ENCODE assay signal across 9 cellular contexts in the genomic region with DNA sequence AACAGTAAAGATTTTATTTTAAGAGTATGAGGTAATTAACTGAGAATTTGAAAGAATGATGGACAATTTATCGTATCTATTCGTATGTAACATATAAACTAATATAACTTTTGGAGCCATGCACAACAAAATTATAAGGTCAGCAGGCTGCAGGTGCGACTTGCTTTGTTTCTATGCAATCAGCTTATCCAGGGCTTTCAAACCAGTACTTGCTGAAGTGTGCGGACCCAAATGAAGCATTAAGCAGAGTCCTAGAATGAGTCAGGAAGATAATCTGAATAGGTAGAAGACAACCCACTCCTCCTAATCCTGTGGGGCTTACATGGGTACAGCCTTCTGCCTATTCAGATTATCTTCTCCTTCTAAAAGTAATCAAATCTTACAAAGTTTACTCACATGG. TPM values are rescaled to one million over a fixed set of nuclear protein-coding genes. Genes with fewer than 3 reads are reported as not detected.
DNase-seq lines count a peak whose midpoint lies in the region; ATAC-seq, FAIRE-seq and TF ChIP-seq lines count a peak whose summit lies in the region.
"Had no signal": no experiment of that assay in that cellular context is flagged by ENCODE, and none has a peak within 500 bp of the region (broad histone marks: within the 10 kb centered on the region; RNA-seq: fewer than 3 reads in every experiment).

No MANE protein-coding gene starts in this region.

- H3K79me2 ChIP-seq in endothelial cell of umbilical vein (ENCODE audit: control insufficient read depth, insufficient read depth, low read length) (peaks cover 66% of the 10 kb centered on the region), smooth muscle cell (ENCODE audit: low read depth) (peaks cover 63% of the 10 kb centered on the region)

- CTCF ChIA-PET in activated CD4-positive, alpha-beta T cell treated with anti-CD3 and anti-CD28 coated beads, Interleukin-2, amount 10 ng/mL, durations not matched to agents 7 days and 5 days (lab: Charles Lee): interaction anchor here (1.3 to 1.9 kb wide), 4 partner anchors 10 to 29 kb away, joined by 4 to 7 read pairs (median 4); no protein-coding TSS in a partner anchor
- CTCF ChIA-PET in endothelial cell of umbilical vein (lab: Charles Lee): interaction anchor here (1.2 to 4.8 kb wide), 4 partner anchors 14 to 38 kb away, joined by 3 to 28 read pairs (median 6); no protein-coding TSS in a partner anchor

- 96% methylated on average over 4 of the region's 4 CpGs for WGBS in smooth muscle cell (ENCODE audit: low lambda C conversion rate)

- H3K27ac ChIP-seq in SJSA1: peak overlapping the region; percentile 81
- H3K27ac ChIP-seq in endothelial cell of umbilical vein (ENCODE audit: insufficient read depth, low read depth, low read length): peak overlapping the region; percentile 59
- H3K27ac ChIP-seq in smooth muscle cell (ENCODE audit: low read depth): no peak overlapping the region

- H3K27me3 ChIP-seq in SJSA1 (replicated peaks) (no peaks in the 10 kb centered on the region), endothelial cell of umbilical vein (ENCODE audit: control insufficient read depth in 2 of 2, insufficient read depth in 2 of 2, low read length in 2 of 2) (no peaks in the 10 kb centered on the region), smooth muscle cell (ENCODE audit: low read depth) (no peaks in the 10 kb centered on the region)

- dilution Hi-C loops in endothelial cell of umbilical vein (cut with MboI; ENCODE audit: extremely low pct_ligation_motif_present, low sequenced_read_pairs): no loop called here

- no TSS peak for BruUV-seq in endothelial cell of umbilical vein (replicated peaks; lab: Mats Ljungman, UMichigan)

- no peak for DNase-seq in activated CD4-positive, alpha-beta T cell treated with anti-CD3 and anti-CD28 coated beads, Interleukin-2, amount 10 ng/mL, durations not matched to agents 7 days and 5 days
- no peak for DNase-seq in activated CD4-positive, alpha-beta T cell treated with anti-CD3 and anti-CD28 coated beads, Interleukin-2, amount 50 U/mL, for 48 hours
- DNase-seq in SJSA1 (ENCODE audit: low read depth in 1 of 2, low spot score in 2 of 2): no peak
- no peak for DNase-seq in endothelial cell of umbilical vein (ENCODE audit: low read depth, low spot score)
- no peak for DNase-seq in smooth muscle cell (lab: John Stamatoyannopoulos, UW; ENCODE audit: unreplicated experiment)
- DNase-seq in NOMO-1 treated with DMSO at 0.1 percent for 48 hours (lab: John Stamatoyannopoulos, UW; ENCODE audit: unreplicated experiment): no peak
- DNase-seq: C1 segment of cervical spinal cord had no signal

- peak overlapping the region; percentile 86 for H3K9ac ChIP-seq in endothelial cell of umbilical vein (replicated peaks; ENCODE audit: extremely low read depth, insufficient read depth, low read length)
- no peak overlapping the region for H3K9ac ChIP-seq in smooth muscle cell (ENCODE audit: low read depth)

- H3K4me1 ChIP-seq in SJSA1 (replicated peaks): peaks cover 26% of the 10 kb centered on the region
- peaks cover 17% of the 10 kb centered on the region for H3K4me1 ChIP-seq in endothelial cell of umbilical vein (ENCODE audit: control insufficient read depth, extremely low read depth, insufficient read depth, low read length)
- peaks cover 16% of the 10 kb centered on the region for H3K4me1 ChIP-seq in smooth muscle cell (ENCODE audit: low read depth)

- H3K4me3 ChIP-seq in SJSA1: peak overlapping the region; percentile 68
- peak overlapping the region in 1 of 3 experiments; percentile 95 for H3K4me3 ChIP-seq in endothelial cell of umbilical vein (replicated peaks in 1 of 3; ENCODE audit: insufficient read depth in 1 of 3, low read depth in 1 of 3, low read length in 3 of 3)
- H3K4me3 ChIP-seq in smooth muscle cell: no peak overlapping the region

- no peaks in the 10 kb centered on the region for H3K9me1 ChIP-seq in endothelial cell of umbilical vein (replicated peaks; ENCODE audit: control insufficient read depth, extremely low read depth, insufficient read depth, low read length)

- peak overlapping the region; percentile 89 for H3K4me3 Mint-ChIP-seq in activated CD4-positive, alpha-beta T cell treated with anti-CD3 and anti-CD28 coated beads, Interleukin-2, amount 10 ng/mL, durations not matched to agents 7 days and 5 days

- H3K27me3 Mint-ChIP-seq in activated CD4-positive, alpha-beta T cell treated with anti-CD3 and anti-CD28 coated beads, Interleukin-2, amount 10 ng/mL, durations not matched to agents 7 days and 5 days: peaks cover 2% of the 10 kb centered on the region

- peaks cover 62% of the 10 kb centered on the region for H3K4me1 Mint-ChIP-seq in activated CD4-positive, alpha-beta T cell treated with anti-CD3 and anti-CD28 coated beads, Interleukin-2, amount 10 ng/mL, durations not matched to agents 7 days and 5 days

- peak overlapping the region; percentile 96 for H3K4me2 ChIP-seq in endothelial cell of umbilical vein (ENCODE audit: insufficient read depth, low read length)
- peak overlapping the region; percentile 97 for H3K4me2 ChIP-seq in smooth muscle cell

- H2AFZ ChIP-seq in endothelial cell of umbilical vein (ENCODE audit: low read depth, low read length) (no peak overlapping the region), smooth muscle cell (ENCODE audit: low read depth) (no peak overlapping the region)

- ATAC-seq in GM21528 (IDR thresholded peaks at IDR 0.05; ENCODE audit: low FRiP score, unreplicated experiment) (no peak), HG02885 (IDR thresholded peaks at IDR 0.05; ENCODE audit: poor library complexity, unreplicated experiment) (no peak)

- peak overlapping the region; percentile 92 for H3K27ac Mint-ChIP-seq in activated CD4-positive, alpha-beta T cell treated with anti-CD3 and anti-CD28 coated beads, Interleukin-2, amount 10 ng/mL, durations not matched to agents 7 days and 5 days

- H3K36me3 Mint-ChIP-seq in activated CD4-positive, alpha-beta T cell treated with anti-CD3 and anti-CD28 coated beads, Interleukin-2, amount 10 ng/mL, durations not matched to agents 7 days and 5 days (ENCODE audit: low read depth): peaks cover 23% of the 10 kb centered on the region

- TF ChIP-seq POLR2A in endothelial cell of umbilical vein (IDR thresholded peaks at IDR 0.05; ENCODE audit: low read depth, low read length): no peak

- H3K36me3 ChIP-seq in SJSA1: peaks cover 6% of the 10 kb centered on the region; the same call in 1 of the 2 replicates
- no peaks in the 10 kb centered on the region for H3K36me3 ChIP-seq in endothelial cell of umbilical vein (ENCODE audit: control insufficient read depth in 2 of 2, extremely low read depth in 1 of 2, insufficient read depth in 2 of 2, low read length in 2 of 2)
- H3K36me3 ChIP-seq in smooth muscle cell (ENCODE audit: low read depth): no peaks in the 10 kb centered on the region

- FAIRE-seq in endothelial cell of umbilical vein (lab: Jason Lieb, UNC): no peak

- H3K9me3 ChIP-seq in SJSA1 (replicated peaks) (peaks cover 3% of the 10 kb centered on the region; the same call in 1 of the 2 replicates), endothelial cell of umbilical vein (replicated peaks; ENCODE audit: control insufficient read depth, insufficient read depth, low read length) (no peaks in the 10 kb centered on the region), smooth muscle cell (replicated peaks; ENCODE audit: low read depth) (no peaks in the 10 kb centered on the region)

- peaks cover 4% of the 10 kb centered on the region for H3F3A ChIP-seq in smooth muscle cell (ENCODE audit: low read depth)

- intact Hi-C loops in endothelial cell of umbilical vein (cut with micrococcal nuclease): loop anchor here (1.0 kb wide), 1 partner anchor 37 kb away; no protein-coding TSS in a partner anchor

- H3K9me3 Mint-ChIP-seq in activated CD4-positive, alpha-beta T cell treated with anti-CD3 and anti-CD28 coated beads, Interleukin-2, amount 10 ng/mL, durations not matched to agents 7 days and 5 days: no peaks in the 10 kb centered on the region

- H4K20me1 ChIP-seq in endothelial cell of umbilical vein (replicated peaks; ENCODE audit: control insufficient read depth, extremely low read depth, insufficient read depth, low read length) (peaks cover 7% of the 10 kb centered on the region), smooth muscle cell (ENCODE audit: low read depth) (peaks cover 46% of the 10 kb centered on the region)

- TF ChIP-seq CTCF in endothelial cell of umbilical vein (IDR thresholded peaks at IDR 0.05; ENCODE audit: extremely low read depth in 1 of 2, insufficient read depth in 1 of 2, low read depth in 1 of 2, low read length in 2 of 2) (no peak), smooth muscle cell (IDR thresholded peaks at IDR 0.05; ENCODE audit: borderline replicate concordance, insufficient read depth, poor library complexity, severe bottlenecking) (no peak)

- POLR2A ChIA-PET in activated CD4-positive, alpha-beta T cell treated with anti-CD3 and anti-CD28 coated beads, Interleukin-2, amount 10 ng/mL, durations not matched to agents 7 days and 5 days (lab: Charles Lee): no interaction called here
- POLR2A ChIA-PET in endothelial cell of umbilical vein (lab: Charles Lee): no interaction called here

RNA-seq across cellular contexts. Expression of a gene that starts 2.1 kb away (rescaled TPM):
- total RNA-seq in activated CD4-positive, alpha-beta T cell treated with anti-CD3 and anti-CD28 coated beads, Interleukin-2, amount 10 ng/mL, durations not matched to agents 7 days and 5 days: 100 to 1,000 TPM; 248 to 271 TPM
- total RNA-seq in SJSA1 (2014; rRNA removed; shearing (Covaris generic)): 35.9 and 39.0 TPM in 2 replicates
- 152 and 171 TPM in 2 replicates for total RNA-seq in endothelial cell of umbilical vein
- polyA plus RNA-seq in endothelial cell of umbilical vein: 31.3 and 31.6 TPM in 2 replicates
- 41.5 and 42.1 TPM in 2 replicates for polyA plus RNA-seq in endothelial cell of umbilical vein (2011; cell fraction: cytosol; rRNA removed)
- 148 and 191 TPM in 2 replicates for polyA plus RNA-seq in endothelial cell of umbilical vein (2011; cell fraction: nucleus; rRNA removed)
- 40.1 and 68.6 TPM in 2 replicates for polyA plus RNA-seq in endothelial cell of umbilical vein (2012)
- polyA minus RNA-seq in endothelial cell of umbilical vein: 82.5 and 105 TPM in 2 replicates
- polyA minus RNA-seq in endothelial cell of umbilical vein (2011; cell fraction: cytosol; rRNA and poly(A)+ RNA removed): 49.8 TPM
- 89.9 and 115 TPM in 2 replicates for polyA minus RNA-seq in endothelial cell of umbilical vein (2011; cell fraction: nucleus; rRNA and poly(A)+ RNA removed)
- total RNA-seq in smooth muscle cell: 15.0 and 15.9 TPM in 2 replicates
- polyA plus RNA-seq in smooth muscle cell: 13.0 and 19.9 TPM in 2 replicates

RNA-seq across cellular contexts. Expression of a gene that starts 17.3 kb away (rescaled TPM):
- 10 to 100 TPM; 40.7 to 49.5 TPM for total RNA-seq in activated CD4-positive, alpha-beta T cell treated with anti-CD3 and anti-CD28 coated beads, Interleukin-2, amount 10 ng/mL, durations not matched to agents 7 days and 5 days
- total RNA-seq in SJSA1 (2014; rRNA removed; shearing (Covaris generic)): 13.1 and 18.6 TPM in 2 replicates
- 58.3 and 62.5 TPM in 2 replicates for total RNA-seq in endothelial cell of umbilical vein
- 25.6 and 27.5 TPM in 2 replicates for polyA plus RNA-seq in endothelial cell of umbilical vein
- polyA plus RNA-seq in endothelial cell of umbilical vein (2011; cell fraction: cytosol; rRNA removed): 18.1 and 21.1 TPM in 2 replicates
- polyA plus RNA-seq in endothelial cell of umbilical vein (2011; cell fraction: nucleus; rRNA removed): 81.3 and 85.4 TPM in 2 replicates
- 32.8 and 33.2 TPM in 2 replicates for polyA plus RNA-seq in endothelial cell of umbilical vein (2012)
- 47.0 and 52.9 TPM in 2 replicates for polyA minus RNA-seq in endothelial cell of umbilical vein
- 34.6 TPM for polyA minus RNA-seq in endothelial cell of umbilical vein (2011; cell fraction: cytosol; rRNA and poly(A)+ RNA removed)
- polyA minus RNA-seq in endothelial cell of umbilical vein (2011; cell fraction: nucleus; rRNA and poly(A)+ RNA removed): 34.4 and 38.8 TPM in 2 replicates
- total RNA-seq in smooth muscle cell: 17.1 and 17.4 TPM in 2 replicates
- polyA plus RNA-seq in smooth muscle cell: 15.3 and 16.2 TPM in 2 replicates
